Comparison of ENCODE assay signal across 1 cellular context in genomic region chr11:32529994-32530588, GRCh38.
TF ChIP-seq lines count a peak whose summit lies in the region.

No MANE protein-coding gene starts in this region.

TF ChIP-seq in GM12878, 131 proteins besides CTCF, POLR2A, EP300 and RAD21 (continued from another document and continues in another):
- no peak for TF ChIP-seq EZH2 (IDR thresholded peaks at IDR 0.05; ENCODE audit: borderline replicate concordance, control insufficient read depth, low read depth, low read length)
- TF ChIP-seq PML (IDR thresholded peaks at IDR 0.05; ENCODE audit: low read length): 0 out of 2 replicates have a peak, but pooled peaks have one; percentile 41
- peak; percentile 48; the same call in 1 of the 2 replicates for TF ChIP-seq GABPA (IDR thresholded peaks at IDR 0.05; ENCODE audit: low read depth)
- TF ChIP-seq MEF2B (IDR thresholded peaks at IDR 0.05; ENCODE audit: partially characterized antibody, poor library complexity, severe bottlenecking): peak; percentile 95
- peak; percentile 42; the same call in 1 of the 2 replicates for TF ChIP-seq MTA3 (IDR thresholded peaks at IDR 0.05; ENCODE audit: borderline replicate concordance, low read length)
- 0 out of 2 replicates have a peak, but pooled peaks have one; percentile 37 for TF ChIP-seq CHD2 (IDR thresholded peaks at IDR 0.05; ENCODE audit: borderline replicate concordance, low read depth, low read length)
- no peak for TF ChIP-seq IRF3 (IDR thresholded peaks at IDR 0.05)
- TF ChIP-seq BCL3 (IDR thresholded peaks at IDR 0.05; ENCODE audit: borderline replicate concordance, insufficient read depth, low read depth, low read length, poor library complexity, severe bottlenecking): no peak
- no peak for TF ChIP-seq STAT1 (conservative IDR thresholded peaks at IDR 0.05)
- no peak for TF ChIP-seq MYB (IDR thresholded peaks at IDR 0.05; ENCODE audit: borderline replicate concordance, low read depth, low read length)
- TF ChIP-seq RUNX3 (IDR thresholded peaks at IDR 0.05; ENCODE audit: low read length): peak; percentile 82
- peak; percentile 78; the same call in 1 of the 2 replicates for TF ChIP-seq CBX5 (IDR thresholded peaks at IDR 0.05; ENCODE audit: low read depth)
- no peak for TF ChIP-seq ZBTB40 (IDR thresholded peaks at IDR 0.05; ENCODE audit: borderline replicate concordance)
- no peak for TF ChIP-seq SMARCA5 (IDR thresholded peaks at IDR 0.05)
- no peak for TF ChIP-seq NRF1 (conservative IDR thresholded peaks at IDR 0.05; ENCODE audit: low read depth, low read length)
- TF ChIP-seq NKRF (conservative IDR thresholded peaks at IDR 0.05): no peak
- TF ChIP-seq HSF1 (IDR thresholded peaks at IDR 0.05; ENCODE audit: low read depth, low read length): no peak
- TF ChIP-seq ZNF207 (IDR thresholded peaks at IDR 0.05; ENCODE audit: borderline replicate concordance): no peak
- peak; percentile 84 for TF ChIP-seq ATF7 (IDR thresholded peaks at IDR 0.05; ENCODE audit: low read depth)
- TF ChIP-seq KDM1A (IDR thresholded peaks at IDR 0.05; ENCODE audit: borderline replicate concordance): no peak
- peak; percentile 89 for TF ChIP-seq ATF2 (IDR thresholded peaks at IDR 0.05; ENCODE audit: low read length)
- peak; percentile 99 for TF ChIP-seq MEF2A (IDR thresholded peaks at IDR 0.05; ENCODE audit: insufficient read depth, low read depth, low read length)
- TF ChIP-seq PRDM15 (CRISPR knock-in tag; IDR thresholded peaks at IDR 0.05): no peak
- peak; percentile 90 for TF ChIP-seq IRF4 (IDR thresholded peaks at IDR 0.05; ENCODE audit: low read depth, low read length)
- peak; percentile 89 for TF ChIP-seq BCL11A (IDR thresholded peaks at IDR 0.05; ENCODE audit: low read depth, low read length)
- no peak for TF ChIP-seq SMAD1 (IDR thresholded peaks at IDR 0.05; ENCODE audit: low read depth, partially characterized antibody)
- no peak for TF ChIP-seq HCFC1 (IDR thresholded peaks at IDR 0.05; ENCODE audit: low read length)
- no peak for TF ChIP-seq TARDBP (IDR thresholded peaks at IDR 0.05; ENCODE audit: borderline replicate concordance)
- TF ChIP-seq NR2F1 (conservative IDR thresholded peaks at IDR 0.05): peak; percentile 79
- no peak for TF ChIP-seq JUND (IDR thresholded peaks at IDR 0.05; ENCODE audit: low read depth, low read length)
- no peak for TF ChIP-seq RFX5 (IDR thresholded peaks at IDR 0.05; ENCODE audit: low read depth, low read length)
- TF ChIP-seq EED (IDR thresholded peaks at IDR 0.05; ENCODE audit: low read depth): 0 out of 2 replicates have a peak, but pooled peaks have one; percentile 53
- no peak for TF ChIP-seq SMC3 (IDR thresholded peaks at IDR 0.05; ENCODE audit: borderline replicate concordance, low read length)
- TF ChIP-seq ZBED1 (IDR thresholded peaks at IDR 0.05; ENCODE audit: borderline replicate concordance): peak; percentile 77; the same call in 1 of the 2 replicates
- no peak for TF ChIP-seq MAX (IDR thresholded peaks at IDR 0.05; ENCODE audit: low read depth, low read length)
- TF ChIP-seq GATAD2B (conservative IDR thresholded peaks at IDR 0.05; ENCODE audit: low read depth): no peak
- no peak for TF ChIP-seq MYC (IDR thresholded peaks at IDR 0.05; ENCODE audit: insufficient read depth, insufficient read length, insufficient replicate concordance, low read length, severe bottlenecking)
- TF ChIP-seq ZNF622 (IDR thresholded peaks at IDR 0.05): no peak
- TF ChIP-seq REST (IDR thresholded peaks at IDR 0.05; ENCODE audit: low read depth, low read length): no peak
- peak; percentile 53; the same call in 1 of the 2 replicates for TF ChIP-seq RAD51 (IDR thresholded peaks at IDR 0.05)
- TF ChIP-seq NFIC (IDR thresholded peaks at IDR 0.05; ENCODE audit: low read depth, low read length): peak; percentile 82
